Comparison of ENCODE assay signal across 1 cellular context in the genomic region with DNA sequence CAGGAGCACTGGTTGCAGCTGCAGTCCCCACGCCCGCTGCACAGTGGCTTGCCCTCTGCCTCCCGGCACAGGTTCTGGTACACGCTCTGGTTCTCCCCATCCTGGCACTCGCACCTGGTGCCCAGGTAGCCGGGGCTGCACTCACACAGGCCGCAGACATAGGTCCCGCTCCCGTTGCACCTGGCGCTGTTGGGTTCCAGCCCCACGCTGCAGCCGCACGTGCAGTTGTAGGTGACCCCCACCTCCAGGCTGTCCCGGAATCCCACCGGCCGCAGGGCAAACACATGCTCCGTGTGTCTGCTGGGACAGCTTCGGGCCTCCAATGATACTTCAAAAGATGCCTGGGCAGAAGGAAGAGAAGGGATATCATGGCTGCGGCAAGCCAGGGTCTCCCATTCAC.
TF ChIP-seq lines count a peak whose summit lies in the region.

No MANE protein-coding gene starts in this region.

TF ChIP-seq in HepG2, 621 proteins besides CTCF, POLR2A, EP300 and RAD21:
- peak; percentile 66 for TF ChIP-seq AGO2 (optimal IDR thresholded peaks at IDR 0.05; ENCODE audit: low read depth, low read length)
- no peak for TF ChIP-seq ZNF709 (CRISPR knock-in tag; IDR thresholded peaks at IDR 0.05)
- TF ChIP-seq THAP8 (CRISPR knock-in tag; IDR thresholded peaks at IDR 0.05; ENCODE audit: borderline replicate concordance) = no peak
- TF ChIP-seq DR1 (CRISPR knock-in tag; IDR thresholded peaks at IDR 0.05) = no peak
- no peak for TF ChIP-seq FOSL1 (CRISPR knock-in tag; IDR thresholded peaks at IDR 0.05; ENCODE audit: borderline replicate concordance)
- TF ChIP-seq ZNF790 (CRISPR knock-in tag; IDR thresholded peaks at IDR 0.05; ENCODE audit: borderline replicate concordance) = no peak
- TF ChIP-seq NFYC (CRISPR knock-in tag; IDR thresholded peaks at IDR 0.05) = no peak
- TF ChIP-seq ZNF543 (CRISPR knock-in tag; IDR thresholded peaks at IDR 0.05) = no peak
- TF ChIP-seq YY1 (IDR thresholded peaks at IDR 0.05; ENCODE audit: insufficient read depth, insufficient replicate concordance, low read depth, low read length) = no peak
TF ChIP-seq in HepG2: peak in this region for 1.
